In genomic region chr9:101371813-101372212, GRCh38 we compare ENCODE assay signal across 2 cellular contexts.
TF ChIP-seq lines count a peak whose summit lies in the region.

No MANE protein-coding gene starts in this region.

TF ChIP-seq in A549, 52 proteins besides CTCF, POLR2A, EP300 and RAD21:
- TF ChIP-seq PHF8 (IDR thresholded peaks at IDR 0.05; ENCODE audit: borderline replicate concordance, low read depth) (no peak), CHD2 (IDR thresholded peaks at IDR 0.05; ENCODE audit: low read length, partially characterized antibody) (no peak), KDM1A (IDR thresholded peaks at IDR 0.05; ENCODE audit: low read depth) (0 out of 2 replicates have a peak, but pooled peaks have one; percentile 62), MAZ (IDR thresholded peaks at IDR 0.05; ENCODE audit: borderline replicate concordance, low read depth, low read length) (no peak)

TF ChIP-seq in K562, 482 proteins besides CTCF, POLR2A, EP300 and RAD21:
- 0 out of 4 replicates have a peak, but pooled peaks of 1 of the 2 experiments have one; percentile 44 for TF ChIP-seq KDM1A (IDR thresholded peaks at IDR 0.05)
- no peak for TF ChIP-seq KHSRP (IDR thresholded peaks at IDR 0.05)
- TF ChIP-seq ESRRB (CRISPR knock-in tag; IDR thresholded peaks at IDR 0.05; ENCODE audit: borderline replicate concordance) = no peak
- TF ChIP-seq ZNF146 (CRISPR knock-in tag; IDR thresholded peaks at IDR 0.05; ENCODE audit: unreplicated experiment) = peak; percentile 96
- TF ChIP-seq BCOR (IDR thresholded peaks at IDR 0.05) = peak; percentile 76
- no peak for TF ChIP-seq ZNF561 (CRISPR knock-in tag; conservative IDR thresholded peaks at IDR 0.05)
- TF ChIP-seq RBM25 (IDR thresholded peaks at IDR 0.05; ENCODE audit: low read depth, low read length, severe bottlenecking) = peak; percentile 84
- TF ChIP-seq ETV1 (tag; conservative IDR thresholded peaks at IDR 0.05; ENCODE audit: low read depth) = no peak
TF ChIP-seq in K562: peak in this region for 4.
